11 cellular contexts compared by ENCODE assay signal in genomic region chr2:53859354-53860159, GRCh38. TPM values are rescaled to one million over a fixed set of nuclear protein-coding genes. Genes with fewer than 3 reads are reported as not detected.
DNase-seq lines count a peak whose midpoint lies in the region; ATAC-seq, FAIRE-seq and TF ChIP-seq lines count a peak whose summit lies in the region.
"Had no signal": no experiment of that assay in that cellular context is flagged by ENCODE, and none has a peak within 500 bp of the region (broad histone marks: within the 10 kb centered on the region; RNA-seq: fewer than 3 reads in every experiment).

GPR75 (minus strand) TSS chr2:53859967; CDS start chr2:53854756, 5,211 bp downstream.

- H3K4me1 ChIP-seq in keratinocyte (ENCODE audit: control insufficient read depth, extremely low read depth, insufficient read depth, low read length): no peaks in the 10 kb centered on the region

- H3K9me1 ChIP-seq in keratinocyte (ENCODE audit: control insufficient read depth, extremely low read depth, insufficient read depth, low read length): no peaks in the 10 kb centered on the region

- FAIRE-seq in keratinocyte (lab: Jason Lieb, UNC): no peak
- FAIRE-seq in D721Med (lab: Jason Lieb, UNC): no peak

- DNase-seq in HFF-Myc (ENCODE audit: extremely low read depth, low read depth) (no peak), ecto neural progenitor cell (ENCODE audit: low spot score) (peak; percentile 55), keratinocyte (ENCODE audit: low read depth, low spot score) (no peak), D721Med (ENCODE audit: insufficient read length, low spot score) (no peak), HEK293T (ENCODE audit: extremely low spot score) (no peak)
- DNase-seq: activated CD8-positive, alpha-beta T cell treated with anti-CD3 and anti-CD28 coated beads, Interleukin-2, amount 10 ng/mL, durations not matched to agents 7 days and 5 days; NCI-H510A; stimulated activated naive CD4-positive, alpha-beta T cell treated with Interleukin-2 at 50 U/mL for 16 hours had no signal

- TF ChIP-seq CTCF in HFF-Myc (IDR thresholded peaks at IDR 0.05; ENCODE audit: low read depth, low read length, missing control alignments): no peak
- TF ChIP-seq CTCF in keratinocyte (optimal IDR thresholded peaks at IDR 0.05 in 1 of 3, IDR thresholded peaks at IDR 0.05 in 1 of 3, conservative IDR thresholded peaks at IDR 0.05 in 1 of 3; ENCODE audit: extremely low read depth in 1 of 3, insufficient read depth in 2 of 3, low read length in 3 of 3): no peak
- TF ChIP-seq CTCF in D721Med (IDR thresholded peaks at IDR 0.05; ENCODE audit: insufficient read depth, missing control alignments): no peak

- dilution Hi-C loops in keratinocyte (cut with MboI; ENCODE audit: extremely low pct_ligation_motif_present, low sequenced_read_pairs): no loop called here

- no peaks in the 10 kb centered on the region for H3K27me3 ChIP-seq in keratinocyte (ENCODE audit: control insufficient read depth, extremely low read depth, insufficient read depth, low read length)

- H3K27ac ChIP-seq in keratinocyte (ENCODE audit: control insufficient read depth, insufficient read depth, low read length) (no peak within 1 kb of the TSS), skin epidermis (peak within 1 kb of the TSS in 5 of 21 experiments; percentile 11 to 61 (median 43))

- no peaks in the 10 kb centered on the region for H3K79me2 ChIP-seq in keratinocyte (ENCODE audit: control insufficient read depth, insufficient read depth, low read length)

- CTCF ChIA-PET in HEK293T (lab: Yijun Ruan, JAX): interaction anchor here (0.6 kb wide), 1 partner anchor 13 kb away, joined by 3 read pairs; no protein-coding TSS in a partner anchor

- H3K4me3 ChIP-seq in HFF-Myc (replicated peaks; ENCODE audit: low read depth, low read length) (peak within 1 kb of the TSS; percentile 29), keratinocyte (ENCODE audit: control insufficient read depth in 2 of 3, extremely low read depth in 1 of 3, insufficient read depth in 2 of 3, low read depth in 1 of 3, low read length in 3 of 3) (peak within 1 kb of the TSS in 2 of 3 experiments; percentile 2 to 45), skin epidermis (peak within 1 kb of the TSS in 6 of 7 experiments; percentile 10 to 44 (median 18))

- no peaks in the 10 kb centered on the region for H4K20me1 ChIP-seq in keratinocyte (ENCODE audit: control insufficient read depth, extremely low read depth, insufficient read depth, low read length)

- no peak within 1 kb of the TSS for H3K9ac ChIP-seq in keratinocyte (ENCODE audit: control insufficient read depth, extremely low read depth, insufficient read depth, low read length)

- POLR2A ChIA-PET in HEK293T (lab: Yijun Ruan, JAX): no interaction called here

- ATAC-seq in HG03342 (IDR thresholded peaks at IDR 0.05; ENCODE audit: unreplicated experiment) (no peak), HG02610 (IDR thresholded peaks at IDR 0.05; ENCODE audit: unreplicated experiment) (no peak)
- ATAC-seq: activated CD8-positive, alpha-beta T cell treated with anti-CD3 and anti-CD28 coated beads, Interleukin-2, amount 10 ng/mL, durations not matched to agents 7 days and 5 days had no signal

- H3K36me3 ChIP-seq in keratinocyte (ENCODE audit: control insufficient read depth in 2 of 2, extremely low read depth in 1 of 2, insufficient read depth in 2 of 2, low read length in 2 of 2): peaks cover 3 to 20% of the 10 kb centered on the region in 2 experiments

- no peaks in the 10 kb centered on the region for H3K9me3 ChIP-seq in keratinocyte (ENCODE audit: control insufficient read depth, low read depth, low read length)

- H2AFZ ChIP-seq in keratinocyte (ENCODE audit: control insufficient read depth, low read length): no peak within 1 kb of the TSS

- peak within 1 kb of the TSS; percentile 49 for H3K4me2 ChIP-seq in keratinocyte (ENCODE audit: control insufficient read depth, extremely low read depth, insufficient read depth, low read depth, low read length)

TF ChIP-seq in HEK293T, 16 proteins besides CTCF, POLR2A, EP300 and RAD21:
- TF ChIP-seq FOXM1 (IDR thresholded peaks at IDR 0.05; ENCODE audit: borderline replicate concordance) (no peak), PKNOX1 (IDR thresholded peaks at IDR 0.05) (no peak), SUZ12 (IDR thresholded peaks at IDR 0.05) (no peak), LEF1 (IDR thresholded peaks at IDR 0.05; ENCODE audit: borderline replicate concordance) (no peak), ELF4 (IDR thresholded peaks at IDR 0.05) (no peak), L3MBTL2 (conservative IDR thresholded peaks at IDR 0.05) (no peak), FOXK2 (IDR thresholded peaks at IDR 0.05) (no peak), TARDBP (IDR thresholded peaks at IDR 0.05) (no peak), CTBP1 (IDR thresholded peaks at IDR 0.05; ENCODE audit: borderline replicate concordance) (no peak), NFRKB (IDR thresholded peaks at IDR 0.05) (no peak), ZNF384 (IDR thresholded peaks at IDR 0.05) (no peak), BHLHE40 (IDR thresholded peaks at IDR 0.05; ENCODE audit: borderline replicate concordance) (no peak), HDGF (IDR thresholded peaks at IDR 0.05; ENCODE audit: borderline replicate concordance) (no peak), ARNT (IDR thresholded peaks at IDR 0.05) (no peak)
TF ChIP-seq in HEK293T: peak in this region for 0.

RNA-seq across cellular contexts. Expression of gene GPR75, which starts in this region (rescaled TPM):
- polyA plus RNA-seq in keratinocyte: 2.1 to 2.7 TPM (median 2.2 TPM) in 3 replicates
- polyA plus RNA-seq in keratinocyte (2011; ENCODE audit: low read depth): 0.49 TPM
- 0.22 and 0.60 TPM in 2 replicates for polyA plus RNA-seq in keratinocyte (2011; cell fraction: cytosol; rRNA removed)
- 11.8 and 13.2 TPM in 2 replicates for polyA plus RNA-seq in keratinocyte (2011; cell fraction: nucleus; rRNA removed)
- 0.80 and 1.2 TPM in 2 replicates for polyA plus RNA-seq in keratinocyte (2012; ENCODE audit: low replicate concordance)
- polyA minus RNA-seq in keratinocyte: 3.5 to 15.2 TPM (median 8.2 TPM) in 3 replicates
- polyA minus RNA-seq in keratinocyte (2011; cell fraction: cytosol; rRNA and poly(A)+ RNA removed): not detected
- 9.2 and 18.2 TPM in 2 replicates for polyA minus RNA-seq in keratinocyte (2011; cell fraction: nucleus; rRNA and poly(A)+ RNA removed)
